30 cellular contexts compared by ENCODE assay signal in the genomic region with DNA sequence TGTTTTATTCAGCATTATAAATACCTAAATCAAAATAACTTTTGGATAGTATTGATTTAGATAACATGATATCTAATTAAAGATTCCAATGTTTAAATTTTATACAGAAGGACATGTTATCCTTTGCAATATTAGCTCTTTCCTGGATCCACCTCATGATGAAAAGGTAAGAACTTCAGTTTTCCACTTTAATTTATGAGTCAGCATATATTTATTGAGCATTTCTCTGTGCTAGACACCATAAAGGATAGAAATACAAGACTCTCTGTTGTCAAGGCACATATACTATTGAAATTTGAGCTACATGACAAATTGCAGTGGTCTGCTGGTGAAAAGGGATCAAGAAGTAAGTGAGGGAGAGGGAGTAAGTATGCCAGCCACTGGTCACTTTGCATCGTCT.
"Had no signal": no experiment of that assay in that cellular context is flagged by ENCODE, and none has a peak within 500 bp of the region (broad histone marks: within the 10 kb centered on the region; RNA-seq: fewer than 3 reads in every experiment).

No MANE protein-coding gene starts in this region.

- DNase-seq: activated CD4-positive, alpha-beta memory T cell treated with anti-CD3 and anti-CD28 coated beads for 36 hours; activated CD4-positive, alpha-beta T cell treated with anti-CD3 and anti-CD28 coated beads for 48 hours; activated CD8-positive, alpha-beta memory T cell treated with anti-CD3 and anti-CD28 coated beads, Interleukin-2, amount 10 ng/mL, durations not matched to agents 7 days and 5 days; activated CD8-positive, alpha-beta memory T cell treated with anti-CD3 and anti-CD28 coated beads, Interleukin-2, amount 50 U/mL, for 4 hours; activated CD8-positive, alpha-beta T cell treated with anti-CD3 and anti-CD28 coated beads, Interleukin-2, amount 10 ng/mL, durations not matched to agents 7 days and 5 days; activated effector memory CD4-positive, alpha-beta T cell treated with anti-CD3 and anti-CD28 coated beads, Interleukin-2, amount 50 U/mL, for 16 hours; activated naive CD4-positive, alpha-beta T cell treated with anti-CD3 and anti-CD28 coated beads for 36 hours; activated naive CD8-positive, alpha-beta T cell treated with anti-CD3 and anti-CD28 coated beads for 36 hours; activated naive CD8-positive, alpha-beta T cell treated with anti-CD3 and anti-CD28 coated beads, Interleukin-2, amount 50 U/mL, for 24 hours; activated T-cell treated with anti-CD3 and anti-CD28 coated beads, Interleukin-2, amount 50 U/mL, for 1 hour; activated T-cell treated with anti-CD3 and anti-CD28 coated beads, Interleukin-2, amount 50 U/mL, for 48 hours; adrenal gland; amygdala; aorta; body of pancreas; caudate nucleus; cortex of kidney; dermis blood vessel endothelial cell; effector CD4-positive, alpha-beta T cell; effector memory CD8-positive, alpha-beta T cell; erythroblast; foreskin keratinocyte; gastrocnemius medialis; glutamatergic neuron; heart left ventricle; T-helper 2 cell had no signal

- ATAC-seq: activated CD8-positive, alpha-beta memory T cell treated with anti-CD3 and anti-CD28 coated beads, Interleukin-2, amount 10 ng/mL, durations not matched to agents 7 days and 5 days; activated CD8-positive, alpha-beta T cell treated with anti-CD3 and anti-CD28 coated beads, Interleukin-2, amount 10 ng/mL, durations not matched to agents 7 days and 5 days; activated naive CD8-positive, alpha-beta T cell treated with anti-CD3 and anti-CD28 coated beads, Interleukin-2, amount 50 U/mL, for 24 hours; body of pancreas; effector memory CD8-positive, alpha-beta T cell; foreskin keratinocyte; gastrocnemius medialis; heart left ventricle; WTC11 had no signal

- H3K4me3 ChIP-seq: adrenal gland, body of pancreas, esophagus muscularis mucosa, gastrocnemius medialis, heart left ventricle had no signal

- H3K36me3 ChIP-seq: adrenal gland, esophagus muscularis mucosa, gastrocnemius medialis, heart left ventricle had no signal

- H3K4me1 ChIP-seq: adrenal gland, body of pancreas, esophagus muscularis mucosa, foreskin keratinocyte, gastrocnemius medialis, heart left ventricle had no signal

- H3K27ac ChIP-seq: adrenal gland, body of pancreas, esophagus muscularis mucosa, foreskin keratinocyte, gastrocnemius medialis, heart left ventricle, VCaP had no signal

- H3K27me3 ChIP-seq: adrenal gland, body of pancreas, esophagus muscularis mucosa, foreskin keratinocyte, gastrocnemius medialis, heart left ventricle had no signal

- FAIRE-seq: colon had no signal

- H3K9me3 ChIP-seq: adrenal gland, body of pancreas, esophagus muscularis mucosa, gastrocnemius medialis, heart left ventricle had no signal
